8 cellular contexts compared by ENCODE assay signal in genomic region chr14:69612759-69613145, GRCh38. TPM values are rescaled to one million over a fixed set of nuclear protein-coding genes. Genes with fewer than 3 reads are reported as not detected.
DNase-seq lines count a peak whose midpoint lies in the region; ATAC-seq, FAIRE-seq and TF ChIP-seq lines count a peak whose summit lies in the region.

No MANE protein-coding gene starts in this region.

- H3K4me3 ChIP-seq in BE2C (ENCODE audit: low read depth, low read length) (peak overlapping the region; percentile 89), HUES48 (ENCODE audit: low read depth, low read length) (peak overlapping the region; percentile 74), GM12878 (peak overlapping the region; percentile 88), lower lobe of right lung (peak overlapping the region; percentile 80), uterus (peak overlapping the region; percentile 73 to 97)

- H2AFZ ChIP-seq in GM12878 (ENCODE audit: control insufficient read depth, low read depth, low read length), result no peak overlapping the region

- CTCF ChIA-PET in GM12878 (lab: Yijun Ruan, JAX), result interaction anchor here (0.9 to 3.0 kb wide), 10 partner anchors 7 to 96 kb away, joined by 3 to 12 read pairs (median 6); no protein-coding TSS in a partner anchor

- no peak for TF ChIP-seq EP300 in GM12878 (IDR thresholded peaks at IDR 0.05; ENCODE audit: borderline replicate concordance in 1 of 2, control insufficient read depth in 1 of 2, low read depth in 2 of 2, low read length in 2 of 2)

- in situ Hi-C loops in GM12878 (cut with MboI), result loop anchor here (10.0 kb wide), 1 partner anchor 52 kb away; no protein-coding TSS in a partner anchor

- 0 out of 2 replicates have a peak, but pooled peaks have one; percentile 18 for TF ChIP-seq RAD21 in GM12878 (IDR thresholded peaks at IDR 0.05; ENCODE audit: insufficient read depth, low read depth, low read length)

- no peak for DNase-seq in BE2C
- DNase-seq in GM12878 (ENCODE audit: low read depth, low spot score), result no peak
- no peak for DNase-seq in lower lobe of right lung
- no peak for DNase-seq in uterus
- no peak for DNase-seq in NCI-H2196 (lab: John Stamatoyannopoulos, UW; ENCODE audit: unreplicated experiment)

- ATAC-seq in GM12878, result no peak
- ATAC-seq in lower lobe of right lung, result no peak
- ATAC-seq in HG03196 (IDR thresholded peaks at IDR 0.05; ENCODE audit: unreplicated experiment), result no peak
- ATAC-seq in activated CD4-positive, CD25-positive, alpha-beta regulatory T cell treated with anti-CD3 and anti-CD28 coated beads, Interleukin-2, amount 50 U/mL, for 24 hours, result no peak

- H3K79me2 ChIP-seq in GM12878 (ENCODE audit: control insufficient read depth, insufficient read depth, low read length), result peaks cover 69% of the 10 kb centered on the region

- TSS peak; percentile 54 for BruUV-seq in GM12878 (replicated peaks; lab: Mats Ljungman, UMichigan)

- peak overlapping the region; percentile 99 for H3K4me2 ChIP-seq in GM12878 (ENCODE audit: control insufficient read depth, insufficient read depth)

- peak; percentile 36 for TF ChIP-seq CTCF in BE2C (IDR thresholded peaks at IDR 0.05; ENCODE audit: low read depth, low read length)
- TF ChIP-seq CTCF in GM12878 (IDR thresholded peaks at IDR 0.05 in 2 of 3, conservative IDR thresholded peaks at IDR 0.05 in 1 of 3; ENCODE audit: control insufficient read depth in 2 of 3, extremely low read depth in 1 of 3, insufficient read depth in 1 of 3, low read depth in 3 of 3, low read length in 3 of 3), result peak; percentile 21 to 35 (median 31); a peak in 3 of 6 replicates
- no peak for TF ChIP-seq CTCF in lower lobe of right lung (IDR thresholded peaks at IDR 0.05)
- peak in 2 of 4 experiments; percentile 10 to 15 for TF ChIP-seq CTCF in uterus (IDR thresholded peaks at IDR 0.05)

- H3K36me3 ChIP-seq in BE2C, result no peaks in the 10 kb centered on the region
- H3K36me3 ChIP-seq in HUES48 (ENCODE audit: control insufficient read depth, insufficient read depth, low read length), result no peaks in the 10 kb centered on the region
- peaks cover 0 to 5% of the 10 kb centered on the region in 2 experiments; a peak in 2 of 4 replicates for H3K36me3 ChIP-seq in GM12878 (ENCODE audit: control insufficient read depth in 2 of 2, insufficient read depth in 2 of 2, low read length in 1 of 2)
- H3K36me3 ChIP-seq in lower lobe of right lung, result no peaks in the 10 kb centered on the region
- no peaks in the 10 kb centered on the region for H3K36me3 ChIP-seq in uterus

- H3K27ac ChIP-seq in HUES48 (ENCODE audit: low read depth, low read length) (peak overlapping the region; percentile 43), GM12878 (ENCODE audit: control insufficient read depth, insufficient read depth) (peak overlapping the region; percentile 97), lower lobe of right lung (peak overlapping the region; percentile 93), uterus (peak overlapping the region; percentile 96 to 99)

- H4K20me1 ChIP-seq in GM12878 (ENCODE audit: control insufficient read depth, insufficient read depth), result no peaks in the 10 kb centered on the region; the same call in 1 of the 2 replicates

- RAD21 ChIA-PET in GM12878 (lab: Charles Lee; ENCODE audit: unreplicated experiment), result interaction anchor here (0.8 to 10.0 kb wide), 10 partner anchors 13 to 97 kb away, joined by 3 to 178 read pairs (median 13); no protein-coding TSS in a partner anchor

- no peak overlapping the region for H3K9ac ChIP-seq in HUES48 (ENCODE audit: low read depth, low read length)
- H3K9ac ChIP-seq in GM12878 (ENCODE audit: control insufficient read depth, insufficient read depth, low read length), result peak overlapping the region; percentile 94

- POLR2A ChIA-PET in GM12878 (lab: Charles Lee), result interaction anchor here (0.6 to 3.2 kb wide), 12 partner anchors 11 to 1032 kb away, joined by 3 to 22 read pairs (median 4); no protein-coding TSS in a partner anchor

- H3K4me1 ChIP-seq in BE2C (no peaks in the 10 kb centered on the region), HUES48 (ENCODE audit: control insufficient read depth, insufficient read depth, low read length) (peaks cover 11% of the 10 kb centered on the region), GM12878 (ENCODE audit: control insufficient read depth, insufficient read depth, low read length) (peaks cover 34% of the 10 kb centered on the region), lower lobe of right lung (peaks cover 61% of the 10 kb centered on the region), uterus (peaks cover 9 to 14% of the 10 kb centered on the region in 2 donors)

- SMC1A ChIA-PET in GM12878 (lab: Charles Lee; ENCODE audit: uncharacterized antibody, unreplicated experiment), result interaction anchor here (0.6 to 11.9 kb wide), 16 partner anchors 8 to 124 kb away, joined by 3 to 164 read pairs (median 4); no protein-coding TSS in a partner anchor

- peak; percentile 38 for FAIRE-seq in GM12878 (lab: Jason Lieb, UNC)

- no peak for TF ChIP-seq POLR2A in GM12878 (IDR thresholded peaks at IDR 0.05; ENCODE audit: low read depth, low read length)
- no peak for TF ChIP-seq POLR2A in uterus (IDR thresholded peaks at IDR 0.05)

- intact Hi-C loops in GM12878 (cut with micrococcal nuclease; ENCODE audit: unreplicated experiment) (loop anchor here (10.0 kb wide), 1 partner anchor 218 kb away; the partner anchor contains the start of genes ERH and SLC39A9), lower lobe of right lung (cut with DNase I) (no loop called here), uterus (cut with DNase I; ENCODE audit: low total_unique reads) (no loop called here)

- H3K27me3 ChIP-seq in BE2C (no peaks in the 10 kb centered on the region), HUES48 (ENCODE audit: control insufficient read depth, insufficient read depth, low read length) (peaks cover 7% of the 10 kb centered on the region; the same call in 1 of the 2 replicates), GM12878 (replicated peaks in 1 of 2; ENCODE audit: control insufficient read depth in 2 of 2, insufficient read depth in 2 of 2, low read length in 1 of 2) (no peaks in the 10 kb centered on the region), lower lobe of right lung (ENCODE audit: low read depth) (no peaks in the 10 kb centered on the region), uterus (no peaks in the 10 kb centered on the region)

- 2% methylated on average over 2 of the region's 2 CpGs for whole genome bisulfite sequencing in GM12878 (ENCODE audit: insufficient coverage, insufficient replicate concordance, low lambda C conversion rate, missing lambda C conversion rate)

- H3K9me3 ChIP-seq in BE2C, result no peaks in the 10 kb centered on the region
- H3K9me3 ChIP-seq in HUES48 (ENCODE audit: control insufficient read depth, insufficient read depth, low read length), result no peaks in the 10 kb centered on the region
- no peaks in the 10 kb centered on the region for H3K9me3 ChIP-seq in GM12878 (replicated peaks; ENCODE audit: control insufficient read depth, insufficient read depth, low read length)
- no peaks in the 10 kb centered on the region for H3K9me3 ChIP-seq in lower lobe of right lung
- no peaks in the 10 kb centered on the region for H3K9me3 ChIP-seq in uterus

TF ChIP-seq in GM12878, 131 proteins besides CTCF, POLR2A, EP300 and RAD21 (continues in another document):
- TF ChIP-seq SREBF2 (IDR thresholded peaks at IDR 0.05; ENCODE audit: low read length) (no peak), MTA3 (IDR thresholded peaks at IDR 0.05; ENCODE audit: borderline replicate concordance, low read length) (no peak), SIN3A (IDR thresholded peaks at IDR 0.05; ENCODE audit: low read depth, low read length) (0 out of 2 replicates have a peak, but pooled peaks have one; percentile 37), IKZF2 (IDR thresholded peaks at IDR 0.05) (peak in 1 of 2 experiments; percentile 43; a peak in 3 of 4 replicates), MXI1 (IDR thresholded peaks at IDR 0.05; ENCODE audit: low read depth, low read length) (peak; percentile 61)

RNA-seq across cellular contexts. Expression of gene SUSD6, which starts 1.4 kb away (rescaled TPM):
- 7.2 TPM for polyA plus RNA-seq in BE2C (2012; ENCODE audit: insufficient read depth, insufficient read length, low read depth)
- total RNA-seq in GM12878 (2013; cell fraction: nucleolus; rRNA removed), result 59.8 and 61.3 TPM in 2 replicates
- total RNA-seq in GM12878 (2014; rRNA removed) (6.9 and 8.3 TPM in 2 replicates), GM12878 (2014; rRNA removed; fragmentation: Illumina TruSeq; extraction: Trizol) (11.0 and 11.1 TPM in 2 replicates), GM12878 (2021) (39.8 and 40.1 TPM in 2 replicates), lower lobe of right lung (80.1 TPM), uterus (10 to 100 TPM in 3 of 4 donors, 1 to 10 TPM in 1; 8.8 to 35.1 (median 17.6) TPM)
- polyA plus RNA-seq in GM12878 (2011; ENCODE audit: low read depth), result 18.4 TPM
- polyA plus RNA-seq in GM12878 (2011; rRNA removed) (11.3 and 16.7 TPM in 2 replicates), GM12878 (2014; fragmentation: Illumina TruSeq; extraction: Trizol) (19.4 and 23.7 TPM in 2 replicates), GM12878 (2014; fragmentation: Nextera tagmentation; extraction: Ambion mirVana) (1 to 10 TPM; 6.6 to 9.4 TPM), GM12878 (2014; rRNA removed) (25.8 and 31.1 TPM in 2 replicates), GM12878 (2016; fragmentation: Nextera tagmentation; extraction: Ambion mirVana) (10 to 100 TPM; 27.1 to 33.7 TPM)
- 13.8 and 14.1 TPM in 2 replicates for polyA plus RNA-seq in GM12878 (2011; cell fraction: cytosol; rRNA removed)
- 38.9 and 46.9 TPM in 2 replicates for polyA plus RNA-seq in GM12878 (2011; cell fraction: nucleus; rRNA removed)
- 23.6 and 27.7 TPM in 2 replicates for polyA plus RNA-seq in GM12878 (2012)
- 17.6 and 19.5 TPM in 2 replicates for polyA minus RNA-seq in GM12878 (2011; rRNA and poly(A)+ RNA removed)
- 5.1 and 5.6 TPM in 2 replicates for polyA minus RNA-seq in GM12878 (2011; cell fraction: cytosol; rRNA and poly(A)+ RNA removed)
- polyA minus RNA-seq in GM12878 (2011; cell fraction: nucleus; rRNA and poly(A)+ RNA removed), result 14.9 and 32.6 TPM in 2 replicates

RNA-seq across cellular contexts. Expression of gene CCDC177, which starts 38.1 kb away (rescaled TPM):
- 0.36 TPM for polyA plus RNA-seq in BE2C (2012; ENCODE audit: insufficient read depth, insufficient read length, low read depth)
- total RNA-seq in GM12878 (2013; cell fraction: nucleolus; rRNA removed), result not detected in 2 replicates
- not detected in 2 replicates for total RNA-seq in GM12878 (2014; rRNA removed)
- not detected in 2 replicates for total RNA-seq in GM12878 (2014; rRNA removed; fragmentation: Illumina TruSeq; extraction: Trizol)
- total RNA-seq in GM12878 (2021), result not detected in 2 replicates
- polyA plus RNA-seq in GM12878 (2011; ENCODE audit: low read depth), result not detected
- not detected in 2 replicates for polyA plus RNA-seq in GM12878 (2011; rRNA removed)
- not detected in 2 replicates for polyA plus RNA-seq in GM12878 (2011; cell fraction: cytosol; rRNA removed)
- not detected in 2 replicates for polyA plus RNA-seq in GM12878 (2011; cell fraction: nucleus; rRNA removed)
- polyA plus RNA-seq in GM12878 (2012), result not detected in 2 replicates
- not detected in 2 replicates for polyA plus RNA-seq in GM12878 (2014; fragmentation: Illumina TruSeq; extraction: Trizol)
- not detected for polyA plus RNA-seq in GM12878 (2014; fragmentation: Nextera tagmentation; extraction: Ambion mirVana)
- polyA plus RNA-seq in GM12878 (2014; rRNA removed), result not detected in 2 replicates
- polyA plus RNA-seq in GM12878 (2016; fragmentation: Nextera tagmentation; extraction: Ambion mirVana), result not detected
- polyA minus RNA-seq in GM12878 (2011; rRNA and poly(A)+ RNA removed), result not detected in 2 replicates
- not detected in 2 replicates for polyA minus RNA-seq in GM12878 (2011; cell fraction: cytosol; rRNA and poly(A)+ RNA removed)
- not detected in 2 replicates for polyA minus RNA-seq in GM12878 (2011; cell fraction: nucleus; rRNA and poly(A)+ RNA removed)
- not detected for total RNA-seq in lower lobe of right lung
- total RNA-seq in uterus, result not detected

Comparison
In these comparisons a context has a peak if more than half of its experiments do, and no peak if none do; other contexts are left out.
1. H3K27ac ChIP-seq: peak in every context shown above with its lines; median percentile 98 in uterus; 97 in GM12878; 93 in lower lobe of right lung; 43 in HUES48.